16 cellular contexts compared by ENCODE assay signal in genomic region chr1:100065969-100066227, GRCh38.
A peak's percentile ranks its signal among the peaks of the same experiment; 100 is the strongest.
DNase-seq lines count a peak whose midpoint lies in the region; ATAC-seq lines count a peak whose summit lies in the region.
"Had no signal": no experiment of that assay in that cellular context is flagged by ENCODE, and none has a peak within 500 bp of the region (broad histone marks: within the 10 kb centered on the region; RNA-seq: fewer than 3 reads in every experiment).

No MANE protein-coding gene starts in this region.

- intact Hi-C loops in activated naive CD4-positive, alpha-beta T cell treated with anti-CD3 and anti-CD28 coated beads for 36 hours (cut with micrococcal nuclease), result no loop called here

- H3K36me3 ChIP-seq in effector memory CD4-positive, alpha-beta T cell (ENCODE audit: control insufficient read depth, insufficient read depth, low read length), result peaks cover 71% of the 10 kb centered on the region

- peaks cover 33% of the 10 kb centered on the region for H3K4me1 Mint-ChIP-seq in activated naive CD4-positive, alpha-beta T cell treated with anti-CD3 and anti-CD28 coated beads for 36 hours (ENCODE audit: low read depth)
- H3K4me1 Mint-ChIP-seq in central memory CD8-positive, alpha-beta T cell, result peaks cover 31% of the 10 kb centered on the region
- H3K4me1 Mint-ChIP-seq in stimulated activated memory B cell treated with anti-CD40 and anti-IgM and Interleukin-4, amounts not matched to agents 10 μg/mL and 1 μg/mL and 100 μg/mL, for 72 hours, result peaks cover 26% of the 10 kb centered on the region

- no peaks in the 10 kb centered on the region for H3K9me3 ChIP-seq in effector memory CD4-positive, alpha-beta T cell (ENCODE audit: control insufficient read depth, low read length)
- H3K9me3 ChIP-seq: MG63 had no signal

- peaks cover 58% of the 10 kb centered on the region for H3K36me3 Mint-ChIP-seq in activated naive CD4-positive, alpha-beta T cell treated with anti-CD3 and anti-CD28 coated beads for 36 hours (ENCODE audit: low read depth)
- H3K36me3 Mint-ChIP-seq in central memory CD8-positive, alpha-beta T cell (ENCODE audit: insufficient read depth), result peaks cover 68% of the 10 kb centered on the region
- peaks cover 53% of the 10 kb centered on the region for H3K36me3 Mint-ChIP-seq in stimulated activated memory B cell treated with anti-CD40 and anti-IgM and Interleukin-4, amounts not matched to agents 10 μg/mL and 1 μg/mL and 100 μg/mL, for 72 hours

- H3K27me3 ChIP-seq in effector memory CD4-positive, alpha-beta T cell (replicated peaks; ENCODE audit: control insufficient read depth, insufficient read depth, low read length, poor library complexity, severe bottlenecking), result no peaks in the 10 kb centered on the region
- H3K27me3 ChIP-seq: MG63 had no signal

- CTCF ChIA-PET in activated naive CD4-positive, alpha-beta T cell treated with anti-CD3 and anti-CD28 coated beads for 36 hours (lab: Charles Lee), result no interaction called here

- no peak for ATAC-seq in central memory CD8-positive, alpha-beta T cell (replicated peaks; ENCODE audit: extremely low read depth, poor library complexity, severe bottlenecking)
- ATAC-seq in stimulated activated memory B cell treated with anti-CD40 and anti-IgM and Interleukin-4, amounts not matched to agents 10 μg/mL and 1 μg/mL and 100 μg/mL, for 72 hours, result no peak
- ATAC-seq in HG03432 (IDR thresholded peaks at IDR 0.05; ENCODE audit: unreplicated experiment), result no peak
- ATAC-seq: activated T-cell treated with anti-CD3 and anti-CD28 coated beads, Interleukin-2, amount 50 U/mL, for 4 hours had no signal

- no peaks in the 10 kb centered on the region for H3K9me3 Mint-ChIP-seq in activated naive CD4-positive, alpha-beta T cell treated with anti-CD3 and anti-CD28 coated beads for 36 hours
- H3K9me3 Mint-ChIP-seq in central memory CD8-positive, alpha-beta T cell, result no peaks in the 10 kb centered on the region
- H3K9me3 Mint-ChIP-seq in stimulated activated memory B cell treated with anti-CD40 and anti-IgM and Interleukin-4, amounts not matched to agents 10 μg/mL and 1 μg/mL and 100 μg/mL, for 72 hours, result peaks cover 3% of the 10 kb centered on the region
- H3K9me3 Mint-ChIP-seq: activated T-cell treated with anti-CD3 and anti-CD28 coated beads, Interleukin-2, amount 50 U/mL, for 4 hours had no signal

- H3K27ac ChIP-seq in effector memory CD4-positive, alpha-beta T cell (ENCODE audit: insufficient read depth, low read length, poor library complexity, severe bottlenecking), result no peak overlapping the region

- no peak for DNase-seq in activated naive CD4-positive, alpha-beta T cell treated with anti-CD3 and anti-CD28 coated beads for 36 hours
- DNase-seq in activated naive CD4-positive, alpha-beta T cell treated with Interleukin-2 at 50 U/mL for 16 hours, result no peak
- DNase-seq in NCI-H2029 (lab: John Stamatoyannopoulos, UW), result peak; percentile 60
- no peak for DNase-seq in central memory CD8-positive, alpha-beta T cell (ENCODE audit: low spot score in 2 of 2)
- no peak for DNase-seq in effector memory CD4-positive, alpha-beta T cell
- DNase-seq in NCI-H2171 treated with DMSO at 0.1 percent for 48 hours (lab: John Stamatoyannopoulos, UW), result no peak
- DNase-seq: activated T-cell treated with anti-CD3 and anti-CD28 coated beads, Interleukin-2, amount 50 U/mL, for 4 hours; anterior cingulate cortex; foreskin fibroblast; hippocampal formation; kidney glomerular epithelial cell; MG63; NCI-H1694 treated with DMSO at 0.1 percent for 48 hours; NCI-H510A treated with DMSO at 0.1 percent for 48 hours had no signal

- H3K4me3 ChIP-seq in effector memory CD4-positive, alpha-beta T cell (ENCODE audit: insufficient read depth, low read depth, low read length, poor library complexity, severe bottlenecking), result no peak overlapping the region
- H3K4me3 ChIP-seq: MG63 had no signal

- no peak overlapping the region for H3K4me3 Mint-ChIP-seq in activated naive CD4-positive, alpha-beta T cell treated with anti-CD3 and anti-CD28 coated beads for 36 hours
- peak overlapping the region; percentile 26 for H3K4me3 Mint-ChIP-seq in central memory CD8-positive, alpha-beta T cell
- no peak overlapping the region for H3K4me3 Mint-ChIP-seq in stimulated activated memory B cell treated with anti-CD40 and anti-IgM and Interleukin-4, amounts not matched to agents 10 μg/mL and 1 μg/mL and 100 μg/mL, for 72 hours
- H3K4me3 Mint-ChIP-seq: activated T-cell treated with anti-CD3 and anti-CD28 coated beads, Interleukin-2, amount 50 U/mL, for 4 hours had no signal

- H3K27me3 Mint-ChIP-seq in activated naive CD4-positive, alpha-beta T cell treated with anti-CD3 and anti-CD28 coated beads for 36 hours (ENCODE audit: low read depth), result no peaks in the 10 kb centered on the region
- no peaks in the 10 kb centered on the region for H3K27me3 Mint-ChIP-seq in central memory CD8-positive, alpha-beta T cell
- H3K27me3 Mint-ChIP-seq in stimulated activated memory B cell treated with anti-CD40 and anti-IgM and Interleukin-4, amounts not matched to agents 10 μg/mL and 1 μg/mL and 100 μg/mL, for 72 hours, result no peaks in the 10 kb centered on the region

- H3K4me1 ChIP-seq in effector memory CD4-positive, alpha-beta T cell (ENCODE audit: control insufficient read depth, insufficient read depth, low read length, poor library complexity, severe bottlenecking), result peaks cover 2% of the 10 kb centered on the region

- H3K27ac Mint-ChIP-seq in activated naive CD4-positive, alpha-beta T cell treated with anti-CD3 and anti-CD28 coated beads for 36 hours, result peak overlapping the region; percentile 80
- H3K27ac Mint-ChIP-seq in central memory CD8-positive, alpha-beta T cell (ENCODE audit: low read depth), result peak overlapping the region; percentile 95
- peak overlapping the region; percentile 57 for H3K27ac Mint-ChIP-seq in stimulated activated memory B cell treated with anti-CD40 and anti-IgM and Interleukin-4, amounts not matched to agents 10 μg/mL and 1 μg/mL and 100 μg/mL, for 72 hours
